ENCODE assay signal across 8 cellular contexts in the genomic region with DNA sequence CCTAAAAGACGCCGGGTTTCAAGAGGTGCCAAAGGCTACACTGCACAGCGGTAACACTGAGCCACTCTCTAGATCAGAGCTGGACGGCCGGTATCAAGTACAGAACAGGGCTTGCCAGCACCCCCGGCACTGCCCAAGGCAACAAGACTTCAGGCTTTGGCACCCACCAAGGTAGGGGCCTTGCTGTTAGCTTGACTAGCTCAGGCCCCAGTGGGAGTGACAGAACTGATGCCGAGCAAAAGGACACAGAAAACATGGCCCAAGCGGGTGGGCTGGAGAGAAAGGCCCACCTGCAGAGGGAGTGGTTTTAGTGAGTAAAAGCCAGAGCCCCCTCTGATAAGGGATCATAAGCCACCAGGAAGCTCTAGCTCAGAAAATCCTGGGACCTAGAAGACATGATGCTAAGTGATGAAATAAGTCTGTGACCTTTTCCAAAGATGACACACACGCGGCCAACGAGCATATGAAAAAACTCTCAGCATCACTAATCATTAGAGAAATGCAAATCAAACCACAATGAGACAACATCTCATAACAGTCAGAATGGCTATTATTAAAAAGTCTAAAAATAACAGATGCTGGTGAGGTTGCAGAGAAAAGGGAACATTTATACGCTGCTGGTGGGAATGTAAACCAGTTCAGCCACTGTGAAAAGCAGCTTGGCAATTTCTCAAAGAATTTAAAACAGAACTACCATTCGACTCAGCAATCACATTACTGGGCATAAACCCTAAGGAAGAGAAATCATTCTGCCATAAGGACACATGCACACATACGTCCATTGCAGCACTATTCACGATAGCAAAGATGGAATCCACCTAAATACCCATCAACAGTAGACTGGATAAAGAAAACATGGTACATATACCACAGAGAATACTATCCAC. TPM values are rescaled to one million over a fixed set of nuclear protein-coding genes. Genes with fewer than 3 reads are reported as not detected.
DNase-seq lines count a peak whose midpoint lies in the region; ATAC-seq and TF ChIP-seq lines count a peak whose summit lies in the region.

No MANE protein-coding gene starts in this region.

- no peaks in the 10 kb centered on the region for H3K27me3 Mint-ChIP-seq in Caco-2 (ENCODE audit: insufficient read depth, unreplicated experiment)

- H3K36me3 Mint-ChIP-seq in Caco-2 (ENCODE audit: insufficient read depth, unreplicated experiment) = peaks cover 58% of the 10 kb centered on the region

- no peak overlapping the region for H3K4me3 Mint-ChIP-seq in Caco-2 (ENCODE audit: unreplicated experiment)

- H3K4me1 ChIP-seq in Caco-2 (peaks cover 64% of the 10 kb centered on the region), left ventricle myocardium inferior (peaks cover 100% of the 10 kb centered on the region), stomach (peaks cover 71 to 98% (median 81%) of the 10 kb centered on the region in 4 donors)

- CTCF ChIA-PET in Caco-2 (lab: Charles Lee) = interaction anchor here (0.7 to 2.5 kb wide), 3 partner anchors 8 to 22 kb away, joined by 3 to 6 read pairs (median 6); no protein-coding TSS in a partner anchor

- ATAC-seq in HG02623 (IDR thresholded peaks at IDR 0.05; ENCODE audit: unreplicated experiment) (peak; percentile 36), HG03039 (IDR thresholded peaks at IDR 0.05; ENCODE audit: unreplicated experiment) (no peak), HG02938 (IDR thresholded peaks at IDR 0.05; ENCODE audit: unreplicated experiment) (no peak)

- H3K9me3 Mint-ChIP-seq in Caco-2 (ENCODE audit: unreplicated experiment) = no peaks in the 10 kb centered on the region

- 53 to 78% (median 65%) methylated on average over 13 to 15 of the region's 15 CpGs for WGBS in stomach, 5 donors

- H3K27me3 ChIP-seq in Caco-2 (replicated peaks; ENCODE audit: control insufficient read depth, insufficient read depth, low read length) (no peaks in the 10 kb centered on the region), left ventricle myocardium inferior (ENCODE audit: low read depth) (no peaks in the 10 kb centered on the region), stomach (no peaks in the 10 kb centered on the region)

- no peak overlapping the region for H3K4me3 ChIP-seq in Caco-2 (ENCODE audit: low read depth, low read length)
- peak overlapping the region; percentile 49 for H3K4me3 ChIP-seq in left ventricle myocardium inferior
- peak overlapping the region in 3 of 4 donors; percentile 1 to 18 (median 2) for H3K4me3 ChIP-seq in stomach

- TF ChIP-seq EP300 in stomach (IDR thresholded peaks at IDR 0.05) = no peak

- H3K36me3 ChIP-seq in Caco-2 (ENCODE audit: control insufficient read depth, insufficient read depth, low read length) = peaks cover 5% of the 10 kb centered on the region; the same call in 1 of the 2 replicates
- H3K36me3 ChIP-seq in left ventricle myocardium inferior = peaks cover 7% of the 10 kb centered on the region
- H3K36me3 ChIP-seq in stomach = peaks cover 0 to 11% (median 8%) of the 10 kb centered on the region in 4 donors

- intact Hi-C loops in Caco-2 (cut with micrococcal nuclease; ENCODE audit: unreplicated experiment) (loop anchor here (2.0 kb wide), 1 partner anchor 13 kb away; the partner anchor contains the start of gene EHD1), left ventricle myocardium inferior (cut with micrococcal nuclease) (no loop called here), stomach (cut with DNase I; ENCODE audit: low total_unique reads) (no loop called here)

- TF ChIP-seq CTCF in Caco-2 (IDR thresholded peaks at IDR 0.05; ENCODE audit: insufficient read depth in 1 of 2, low read depth in 1 of 2, low read length in 1 of 2, severe bottlenecking in 1 of 2, unreplicated experiment in 1 of 2) (no peak), left ventricle myocardium inferior (IDR thresholded peaks at IDR 0.05; ENCODE audit: borderline replicate concordance) (no peak), stomach (IDR thresholded peaks at IDR 0.05) (no peak)

- POLR2A ChIA-PET in Caco-2 (lab: Charles Lee) = interaction anchor here (0.6 to 1.6 kb wide), 3 partner anchors 12 to 87 kb away, joined by 3 to 5 read pairs (median 3); partner anchors contain the start of gene SF1

- DNase-seq in Caco-2 (no peak), left ventricle myocardium inferior (no peak), stomach (no peak), RKO (ENCODE audit: low spot score) (no peak)
- peak; percentile 62 to 69 for DNase-seq in activated CD4-positive, alpha-beta T cell treated with anti-CD3 and anti-CD28 coated beads, Interleukin-2, amount 50 U/mL, for 48 hours

- BruUV-seq in Caco-2 (replicated peaks; lab: Mats Ljungman, UMichigan) = TSS peak; percentile 19

- peak overlapping the region; percentile 45 for H3K27ac Mint-ChIP-seq in Caco-2 (ENCODE audit: unreplicated experiment)

- H3K9me3 ChIP-seq in Caco-2 = no peaks in the 10 kb centered on the region
- no peaks in the 10 kb centered on the region for H3K9me3 ChIP-seq in left ventricle myocardium inferior (replicated peaks)
- no peaks in the 10 kb centered on the region for H3K9me3 ChIP-seq in stomach

- H3K27ac ChIP-seq in left ventricle myocardium inferior (replicated peaks) (peak overlapping the region; percentile 93), stomach (peak overlapping the region; percentile 71 to 94 (median 92))

- H3K4me1 Mint-ChIP-seq in Caco-2 (ENCODE audit: low read depth, unreplicated experiment) = peaks cover 16% of the 10 kb centered on the region

- no peak for TF ChIP-seq POLR2A in stomach (IDR thresholded peaks at IDR 0.05)

RNA-seq across cellular contexts. Expression of gene EHD1, which starts 12.9 kb away (rescaled TPM):
- total RNA-seq in Caco-2 (2022) = 123 and 129 TPM in 2 replicates
- total RNA-seq in left ventricle myocardium inferior = 40.3 TPM
- 100 to 1,000 TPM in 2 of 5 donors, 10 to 100 TPM in 3; 23.3 to 160 (median 56.2) TPM for total RNA-seq in stomach
- 10 to 100 TPM; 17.9 to 24.6 (median 19.4) TPM for polyA plus RNA-seq in stomach

RNA-seq across cellular contexts. Expression of gene CDC42BPG, which starts 21.1 kb away (rescaled TPM):
- 29.1 and 36.0 TPM in 2 replicates for total RNA-seq in Caco-2 (2022)
- 1.1 TPM for total RNA-seq in left ventricle myocardium inferior
- total RNA-seq in stomach = 10 to 100 TPM; 10.3 to 66.5 (median 53.3) TPM
- polyA plus RNA-seq in stomach = 10 to 100 TPM in 2 of 3 donors, 1 to 10 TPM in 1; 8.9 to 20.0 (median 10.9) TPM

RNA-seq across cellular contexts. Expression of gene ATG2A, which starts 51.5 kb away (rescaled TPM):
- total RNA-seq in Caco-2 (2022) = 27.9 and 31.1 TPM in 2 replicates
- total RNA-seq in left ventricle myocardium inferior = 13.1 TPM
- 10 to 100 TPM; 14.3 to 77.6 (median 46.1) TPM for total RNA-seq in stomach
- 10 to 100 TPM; 12.2 to 18.7 (median 16.3) TPM for polyA plus RNA-seq in stomach

RNA-seq across cellular contexts. Expression of gene MEN1, which starts 55.2 kb away (rescaled TPM):
- total RNA-seq in Caco-2 (2022) (32.7 and 36.8 TPM in 2 replicates), left ventricle myocardium inferior (8.7 TPM), stomach (10 to 100 TPM in 4 of 5 donors, 1 to 10 TPM in 1; 9.4 to 62.5 (median 16.9) TPM)
- 10 to 100 TPM; 12.9 to 16.4 (median 13.6) TPM for polyA plus RNA-seq in stomach

RNA-seq across cellular contexts. Expression of gene PPP2R5B, which starts 59.0 kb away (rescaled TPM):
- total RNA-seq in Caco-2 (2022) = 7.4 and 7.7 TPM in 2 replicates
- total RNA-seq in left ventricle myocardium inferior = 22.5 TPM
- total RNA-seq in stomach = 10 to 100 TPM in 4 of 5 donors, 1 to 10 TPM in 1; 6.6 to 75.6 (median 25.7) TPM
- polyA plus RNA-seq in stomach = 10 to 100 TPM in 2 of 3 donors, 1 to 10 TPM in 1; 9.8 to 13.8 (median 12.3) TPM

Comparison
In these comparisons a context has a peak if more than half of its experiments do, and no peak if none do; other contexts are left out.
1. DNase-seq: peak in activated CD4-positive, alpha-beta T cell treated with anti-CD3 and anti-CD28 coated beads, Interleukin-2, amount 50 U/mL, for 48 hours (2 of 2); none in Caco-2 (0 of 2), left ventricle myocardium inferior (single experiment), stomach (single experiment) and RKO (single experiment).